ENCODE assay signal across 23 cellular contexts in the genomic region with DNA sequence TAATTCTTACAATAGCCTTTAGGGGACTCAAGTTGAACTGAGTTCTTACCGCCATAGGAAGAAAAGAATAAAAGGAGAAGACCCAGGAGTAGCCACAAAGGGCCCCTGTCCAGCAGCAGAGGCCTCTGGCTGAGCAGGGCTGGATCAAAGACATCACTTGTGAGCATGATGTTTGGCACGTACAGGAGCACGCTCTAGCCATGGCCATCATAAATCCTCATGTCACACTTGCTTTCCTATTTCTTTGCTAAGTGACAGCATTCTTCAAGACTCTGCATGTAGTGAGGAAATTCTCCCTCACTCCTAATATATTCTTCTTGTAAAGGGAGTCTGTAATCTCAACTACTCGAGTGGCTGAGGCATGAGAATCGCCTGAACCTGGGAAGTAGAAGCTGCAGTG. TPM values are rescaled to one million over a fixed set of nuclear protein-coding genes. Genes with fewer than 3 reads are reported as not detected.
"Had no signal": no experiment of that assay in that cellular context is flagged by ENCODE, and none has a peak within 500 bp of the region (broad histone marks: within the 10 kb centered on the region; RNA-seq: fewer than 3 reads in every experiment).

No MANE protein-coding gene starts in this region.

- ATAC-seq: activated T-cell treated with anti-CD3 and anti-CD28 coated beads, Interleukin-2, amount 50 U/mL, for 4 hours; esophagus mucosa; gastrocnemius medialis; heart left ventricle; left cardiac atrium; naive thymus-derived CD4-positive, alpha-beta T cell; pancreas; psoas muscle; stimulated activated naive CD8-positive, alpha-beta T cell treated with anti-CD3 and anti-CD28 coated beads, Interleukin-15, amount 100 ng/mL, for 72 hours had no signal

- H3K4me1 ChIP-seq: gastrocnemius medialis, heart left ventricle, pancreas, psoas muscle, right atrium auricular region, tibial nerve, uterus had no signal

- H3K9me3 ChIP-seq: gastrocnemius medialis, heart left ventricle, pancreas, psoas muscle, right atrium auricular region, uterus had no signal

- H3K4me3 ChIP-seq: gastrocnemius medialis, heart left ventricle, pancreas, psoas muscle, right atrium auricular region, tibial nerve, uterus had no signal

- H3K27me3 ChIP-seq: gastrocnemius medialis, heart left ventricle, pancreas, right atrium auricular region, tibial nerve, uterus had no signal

- DNase-seq: activated CD4-positive, alpha-beta T cell treated with anti-CD3 and anti-CD28 coated beads for 4 hours; activated CD4-positive, alpha-beta T cell treated with anti-CD3 and anti-CD28 coated beads, Interleukin-2, amount 50 U/mL, for 48 hours; activated CD4-positive, CD25-positive, alpha-beta regulatory T cell; activated CD8-positive, alpha-beta memory T cell treated with anti-CD3 and anti-CD28 coated beads, Interleukin-2, amount 50 U/mL, for 48 hours; activated naive CD4-positive, alpha-beta T cell; activated naive CD8-positive, alpha-beta T cell treated with anti-CD3 and anti-CD28 coated beads for 36 hours; activated T-cell treated with anti-CD3 and anti-CD28 coated beads, Interleukin-2, amount 50 U/mL, for 4 hours; effector memory CD4-positive, alpha-beta T cell; gastrocnemius medialis; heart left ventricle; islet precursor cell; left cardiac atrium; mesenchymal stem cell; naive thymus-derived CD4-positive, alpha-beta T cell; psoas muscle; stimulated activated CD4-positive, alpha-beta T cell treated with anti-CD3 and anti-CD28 coated beads, Interleukin-1b, Interleukin-23, amount 100 ng/mL, for 48 hours; stimulated activated naive CD8-positive, alpha-beta T cell treated with anti-CD3 and anti-CD28 coated beads, Interleukin-15, amount 100 ng/mL, for 72 hours; uterus had no signal

- H3K27ac ChIP-seq: gastrocnemius medialis, heart left ventricle, pancreas, psoas muscle, right atrium auricular region, tibial nerve, uterus had no signal

- H3K36me3 ChIP-seq: gastrocnemius medialis, heart left ventricle, pancreas, right atrium auricular region, tibial nerve, uterus had no signal

RNA-seq across cellular contexts. Expression of a gene that starts 15.7 kb away (rescaled TPM):
- polyA plus RNA-seq: endothelial cell of umbilical vein; heart left ventricle; naive thymus-derived CD4-positive, alpha-beta T cell; pancreas; psoas muscle had no signal

RNA-seq across cellular contexts. Expression of a gene that starts 20.3 kb away (rescaled TPM):
- polyA plus RNA-seq: endothelial cell of umbilical vein; heart left ventricle; naive thymus-derived CD4-positive, alpha-beta T cell; pancreas; psoas muscle had no signal

RNA-seq across cellular contexts. Expression of a gene that starts 33.5 kb away (rescaled TPM):
- polyA plus RNA-seq: endothelial cell of umbilical vein; heart left ventricle; naive thymus-derived CD4-positive, alpha-beta T cell; pancreas; psoas muscle had no signal

RNA-seq across cellular contexts. Expression of a gene that starts 35.9 kb away (rescaled TPM):
- polyA plus RNA-seq: naive thymus-derived CD4-positive, alpha-beta T cell had no signal

RNA-seq across cellular contexts. Expression of a gene that starts 57.7 kb away (rescaled TPM):
- polyA plus RNA-seq: heart left ventricle; naive thymus-derived CD4-positive, alpha-beta T cell; psoas muscle had no signal
